Comparison of ENCODE assay signal across 8 cellular contexts in the genomic region with DNA sequence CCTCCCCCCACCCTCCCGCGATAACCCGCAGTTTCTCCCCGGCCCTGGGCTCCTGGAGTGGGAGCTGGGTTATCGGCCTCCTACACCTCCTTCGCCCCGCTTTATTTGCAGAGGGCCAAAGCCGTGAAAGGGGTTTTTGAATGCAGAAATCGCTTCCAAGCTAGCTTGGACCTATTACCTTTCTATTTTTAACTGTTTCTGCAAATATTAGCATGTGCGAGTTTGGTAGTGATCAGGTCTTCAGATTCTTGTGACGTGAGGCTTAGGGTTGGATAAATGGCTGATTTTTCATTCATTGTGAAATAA. TPM values are rescaled to one million over a fixed set of nuclear protein-coding genes. Genes with fewer than 3 reads are reported as not detected.
DNase-seq lines count a peak whose midpoint lies in the region; ATAC-seq and TF ChIP-seq lines count a peak whose summit lies in the region.

No MANE protein-coding gene starts in this region.

- H3K4me3 Mint-ChIP-seq in CD14-positive monocyte (peak overlapping the region; percentile 82 to 88), nephron progenitor cell (peak overlapping the region; percentile 90)

- H3K27me3 Mint-ChIP-seq in CD14-positive monocyte (ENCODE audit: low read depth in 3 of 3) (peaks cover 0 to 48% (median 1%) of the 10 kb centered on the region in 3 donors), nephron progenitor cell (ENCODE audit: low read depth, poor library complexity) (no peaks in the 10 kb centered on the region)

- H3K27ac Mint-ChIP-seq in CD14-positive monocyte, result peak overlapping the region; percentile 45 to 97 (median 80)
- peak overlapping the region; percentile 61 for H3K27ac Mint-ChIP-seq in nephron progenitor cell

- POLR2A ChIA-PET in HEK293T (lab: Yijun Ruan, JAX), result interaction anchor here (0.6 to 3.0 kb wide), 6 partner anchors 9 to 209 kb away, joined by 3 to 17 read pairs (median 6); no protein-coding TSS in a partner anchor

- DNase-seq in CD14-positive monocyte (ENCODE audit: low spot score) (no peak), LNCaP clone FGC (ENCODE audit: low read depth) (no peak), dermis blood vessel endothelial cell (peak; percentile 61), nephron progenitor cell (no peak), NCI-H1436 treated with DMSO at 0.1 percent for 48 hours (lab: John Stamatoyannopoulos, UW) (no peak), NCI-H526 (lab: John Stamatoyannopoulos, UW) (no peak), HEK293T (ENCODE audit: extremely low spot score) (no peak)

- ATAC-seq in HG03280 (IDR thresholded peaks at IDR 0.05; ENCODE audit: unreplicated experiment), result no peak

- H3K4me1 Mint-ChIP-seq in CD14-positive monocyte (peaks cover 42% of the 10 kb centered on the region), nephron progenitor cell (peaks cover 43% of the 10 kb centered on the region)

- TF ChIP-seq CTCF in CD14-positive monocyte (IDR thresholded peaks at IDR 0.05), result no peak
- TF ChIP-seq CTCF in LNCaP clone FGC (IDR thresholded peaks at IDR 0.05; ENCODE audit: control insufficient read depth, extremely low read depth, insufficient read depth), result no peak
- no peak for TF ChIP-seq CTCF in nephron progenitor cell (IDR thresholded peaks at IDR 0.05)

- CTCF ChIA-PET in HEK293T (lab: Yijun Ruan, JAX), result no interaction called here

- peaks cover 0 to 18% (median 3%) of the 10 kb centered on the region in 7 donors for H3K9me3 Mint-ChIP-seq in CD14-positive monocyte
- peaks cover 19% of the 10 kb centered on the region for H3K9me3 Mint-ChIP-seq in nephron progenitor cell

- intact Hi-C loops in CD14-positive monocyte (cut with micrococcal nuclease), result loop anchor here (10.0 kb wide), 2 partner anchors 52 to 72 kb away; no protein-coding TSS in a partner anchor

- H3K4me3 ChIP-seq in LNCaP clone FGC (ENCODE audit: low read depth, low read length), result peak overlapping the region; percentile 77

- H3K36me3 Mint-ChIP-seq in CD14-positive monocyte (peaks cover 4 to 9% of the 10 kb centered on the region in 2 donors), nephron progenitor cell (ENCODE audit: low read depth) (peaks cover 5% of the 10 kb centered on the region)

TF ChIP-seq in HEK293T, 16 proteins besides CTCF, POLR2A, EP300 and RAD21:
- TF ChIP-seq ELF4 (IDR thresholded peaks at IDR 0.05) (no peak), CTBP1 (IDR thresholded peaks at IDR 0.05; ENCODE audit: borderline replicate concordance) (no peak), SP1 (IDR thresholded peaks at IDR 0.05) (no peak)

RNA-seq across cellular contexts. Expression of a gene that starts 1.3 kb away (rescaled TPM):
- polyA plus RNA-seq in CD14-positive monocyte, result 10 to 100 TPM in 1 of 2 donors, 1 to 10 TPM in 1; 9.6 to 16.1 TPM
- total RNA-seq in dermis blood vessel endothelial cell, result 94.6 and 183 TPM in 2 replicates
